ENCODE assay signal across 25 cellular contexts in genomic region chr4:152269448-152270191, GRCh38.
"Had no signal": no experiment of that assay in that cellular context is flagged by ENCODE, and none has a peak within 500 bp of the region (broad histone marks: within the 10 kb centered on the region; RNA-seq: fewer than 3 reads in every experiment).

No MANE protein-coding gene starts in this region.

- H3K4me3 ChIP-seq: body of pancreas, breast epithelium, K562, Peyer's patch, SJSA1 had no signal

- ATAC-seq: activated CD8-positive, alpha-beta T cell treated with anti-CD3 and anti-CD28 coated beads, Interleukin-2, amount 10 ng/mL, durations not matched to agents 7 days and 5 days; body of pancreas; K562; PC-3 had no signal

- H3K4me1 ChIP-seq: breast epithelium, Peyer's patch had no signal

- H3K27ac ChIP-seq: body of pancreas, breast epithelium, Peyer's patch, SJSA1 had no signal

- H3K27me3 ChIP-seq: body of pancreas, breast epithelium, Peyer's patch, SJSA1 had no signal

- DNase-seq: activated CD4-positive, alpha-beta T cell treated with anti-CD3 and anti-CD28 coated beads, Interleukin-2, amount 10 ng/mL, durations not matched to agents 7 days and 5 days; activated CD4-positive, alpha-beta T cell treated with anti-CD3 and anti-CD28 coated beads, Interleukin-2, amount 50 U/mL, for 48 hours; activated CD8-positive, alpha-beta T cell treated with anti-CD3 and anti-CD28 coated beads, Interleukin-2, amount 10 ng/mL, durations not matched to agents 7 days and 5 days; activated gamma-delta T cell; activated naive CD4-positive, alpha-beta T cell treated with Interleukin-2 at 50 U/mL for 16 hours; activated naive CD8-positive, alpha-beta T cell treated with anti-CD3 and anti-CD28 coated beads, Interleukin-2, amount 10 ng/mL, durations not matched to agents 7 days and 5 days; activated T-cell treated with anti-CD3 and anti-CD28 coated beads, Interleukin-2, amount 50 U/mL, for 24 hours; body of pancreas; NCI-H1105; NCI-H1417 treated with DMSO at 0.1 percent for 48 hours; NCI-H187 treated with DMSO at 0.1 percent for 48 hours; NCI-H2081; NCI-H226; NCI-H446 treated with DMSO at 0.1 percent for 48 hours; NCI-H524; NCI-H69; NK-92 treated with Interleukin-12 subunit alpha and Interleukin-12 subunit beta, amount 100 ng/mL, for 24 hours; PC-3; Peyer's patch; RPMI8226; SHP77 treated with DMSO at 0.1 percent for 48 hours; SK-N-SH had no signal

- H3K36me3 ChIP-seq: breast epithelium, Peyer's patch, SJSA1 had no signal

- H3K9me3 ChIP-seq: body of pancreas, breast epithelium, Peyer's patch, SJSA1, SK-N-SH had no signal
